Comparison of ENCODE assay signal across 8 cellular contexts in genomic region chr19:49473868-49474544, GRCh38. TPM values are rescaled to one million over a fixed set of nuclear protein-coding genes. Genes with fewer than 3 reads are reported as not detected.
DNase-seq lines count a peak whose midpoint lies in the region; ATAC-seq and TF ChIP-seq lines count a peak whose summit lies in the region.

TSS of gene FLT3LG (plus strand) at chr19:49474215. CDS start at chr19:49474640, 425 bp downstream.

- H3K36me3 ChIP-seq in IMR-90 (ENCODE audit: control insufficient read depth, insufficient read depth, low read length) (peaks cover 1% of the 10 kb centered on the region; the same call in 1 of the 2 replicates), SJSA1 (peaks cover 7% of the 10 kb centered on the region), thyroid gland (no peaks in the 10 kb centered on the region)

- H3K4ac ChIP-seq in IMR-90 (ENCODE audit: low read depth, low read length), result peak within 1 kb of the TSS; percentile 96

- H3K9ac ChIP-seq in IMR-90 (ENCODE audit: low read depth, low read length), result peak within 1 kb of the TSS; percentile 82

- H3K4me3 Mint-ChIP-seq in CD14-positive monocyte, result peak within 1 kb of the TSS; percentile 86 to 91
- H3K4me3 Mint-ChIP-seq in osteocyte (ENCODE audit: unreplicated experiment), result peak within 1 kb of the TSS; percentile 80

- intact Hi-C loops in CD14-positive monocyte (cut with micrococcal nuclease), result loop anchor here in 1 of 2 donors (5.0 kb wide), 1 partner anchor 203 kb away; the partner anchor contains the start of gene PRMT1
- intact Hi-C loops in IMR-90 (cut with micrococcal nuclease), result loop anchor here (1.0 kb wide), 2 partner anchors 73 to 96 kb away; no protein-coding TSS in a partner anchor
- intact Hi-C loops in thyroid gland (cut with DNase I), result no loop called here

- H3K18ac ChIP-seq in IMR-90 (ENCODE audit: low read depth, low read length), result peak within 1 kb of the TSS; percentile 65; the same call in 1 of the 2 replicates

- H3K4me3 ChIP-seq in IMR-90 (ENCODE audit: insufficient read depth, low read depth, low read length) (peak within 1 kb of the TSS; percentile 59), SJSA1 (peak within 1 kb of the TSS; percentile 53), thyroid gland (replicated peaks in 1 of 3) (peak within 1 kb of the TSS in 2 of 3 donors; percentile 62 to 86)

- peak within 1 kb of the TSS; percentile 99 for H2AK5ac ChIP-seq in IMR-90 (ENCODE audit: low read depth, low read length)

- peaks cover 12% of the 10 kb centered on the region; the same call in 1 of the 2 replicates for H3K9me1 ChIP-seq in IMR-90 (ENCODE audit: insufficient read depth, low read length)

- peak within 1 kb of the TSS; percentile 81 for H4K91ac ChIP-seq in IMR-90 (ENCODE audit: insufficient read depth, low read depth, low read length)

- H3K27ac Mint-ChIP-seq in CD14-positive monocyte (peak within 1 kb of the TSS; percentile 33 to 92 (median 88)), osteocyte (ENCODE audit: unreplicated experiment) (peak within 1 kb of the TSS; percentile 86)

- peak within 1 kb of the TSS; percentile 40 for H3K56ac ChIP-seq in IMR-90 (ENCODE audit: extremely low read depth, insufficient read depth, low read length)

- H2BK15ac ChIP-seq in IMR-90 (ENCODE audit: low read depth, low read length), result peak within 1 kb of the TSS; percentile 58; the same call in 1 of the 3 replicates

- H3K4me1 Mint-ChIP-seq in CD14-positive monocyte (peaks cover 45% of the 10 kb centered on the region), osteocyte (ENCODE audit: unreplicated experiment) (peaks cover 24% of the 10 kb centered on the region)

- POLR2A ChIA-PET in IMR-90 (lab: Charles Lee; ENCODE audit: unreplicated experiment), result interaction anchor here (0.6 kb wide), 1 partner anchor 8 kb away, joined by 3 read pairs; no protein-coding TSS in a partner anchor

- no peaks in the 10 kb centered on the region for H4K20me1 ChIP-seq in IMR-90 (ENCODE audit: insufficient read depth, low read length)

- WGBS in IMR-90 (ENCODE audit: extremely low coverage in 2 of 2, insufficient read length in 1 of 2), 2 experiments, result 13% methylated on average over 15 of the region's 33 CpGs; no CpG with 5 or more reads in 1 of the 2 experiments
- 2 to 3% methylated on average over 11 to 20 of the region's 33 CpGs for WGBS in thyroid gland, 2 donors

- TF ChIP-seq RAD21 in IMR-90 (IDR thresholded peaks at IDR 0.05; ENCODE audit: low read length), result peak; percentile 69

- TF ChIP-seq CTCF in CD14-positive monocyte (IDR thresholded peaks at IDR 0.05), result peak; percentile 93
- peak; percentile 97 for TF ChIP-seq CTCF in IMR-90 (conservative IDR thresholded peaks at IDR 0.05; ENCODE audit: low read depth, low read length)
- peak; percentile 99 for TF ChIP-seq CTCF in osteocyte (IDR thresholded peaks at IDR 0.05)
- TF ChIP-seq CTCF in thyroid gland (IDR thresholded peaks at IDR 0.05), result peak; percentile 74 to 99 (median 96)

- peak within 1 kb of the TSS; percentile 70 for H2BK120ac ChIP-seq in IMR-90 (ENCODE audit: low read depth, low read length)

- H3K36me3 Mint-ChIP-seq in CD14-positive monocyte (peaks cover 8 to 9% of the 10 kb centered on the region in 2 donors), osteocyte (ENCODE audit: unreplicated experiment) (peaks cover 5% of the 10 kb centered on the region)

- H3K79me1 ChIP-seq in IMR-90 (ENCODE audit: low read depth in 1 of 2, low read length in 2 of 2), result peaks cover 0 to 8% of the 10 kb centered on the region in 2 experiments; a peak in 2 of 4 replicates

- peak; percentile 82 for DNase-seq in CD14-positive monocyte (ENCODE audit: low spot score)
- peak; percentile 69 for DNase-seq in IMR-90
- DNase-seq in SJSA1 (ENCODE audit: low read depth in 1 of 2, low spot score in 2 of 2), result peak; percentile 79 to 81
- DNase-seq in activated naive CD4-positive, alpha-beta T cell (lab: John Stamatoyannopoulos, UW), result peak; percentile 81 to 89 (median 85)
- peak; percentile 58 for DNase-seq in globus pallidus (ENCODE audit: low spot score)
- DNase-seq in osteocyte (ENCODE audit: extremely low spot score, unreplicated experiment), result peak; percentile 92
- DNase-seq in thyroid gland, result peak; percentile 68 to 71

- peaks cover 2 to 13% (median 6%) of the 10 kb centered on the region in 3 donors for H3K27me3 Mint-ChIP-seq in CD14-positive monocyte (ENCODE audit: low read depth in 3 of 3)
- no peaks in the 10 kb centered on the region for H3K27me3 Mint-ChIP-seq in osteocyte (ENCODE audit: unreplicated experiment)

- in situ Hi-C loops in IMR-90 (cut with MboI; ENCODE audit: low sequenced_read_pairs), result no loop called here

- peak within 1 kb of the TSS; percentile 92 for H3K14ac ChIP-seq in IMR-90 (replicated peaks; ENCODE audit: low read depth, low read length)

- H2AK9ac ChIP-seq in IMR-90 (replicated peaks; ENCODE audit: low read depth, low read length, poor library complexity), result peak within 1 kb of the TSS; percentile 96

- peak; percentile 72 for ATAC-seq in GM19324 (IDR thresholded peaks at IDR 0.05; ENCODE audit: low FRiP score, unreplicated experiment)
- ATAC-seq in IMR-90 (ENCODE audit: low read depth), result peak; percentile 85

- peak within 1 kb of the TSS; percentile 85 to 96 for H4K8ac ChIP-seq in IMR-90 (ENCODE audit: low read depth in 2 of 2, low read length in 2 of 2)

- peak within 1 kb of the TSS; percentile 96 for H2AFZ ChIP-seq in IMR-90 (replicated peaks; ENCODE audit: low read length, poor library complexity)

- no TSS peak for BruUV-seq in IMR-90 (replicated peaks; lab: Mats Ljungman, UMichigan)

- TF ChIP-seq POLR2A in IMR-90 (IDR thresholded peaks at IDR 0.05; ENCODE audit: low read depth, low read length), result no peak
- TF ChIP-seq POLR2A in thyroid gland (IDR thresholded peaks at IDR 0.05), result peak in 1 of 2 donors; percentile 25

- H3K9me3 Mint-ChIP-seq in CD14-positive monocyte (peaks cover 0 to 2% (median 0%) of the 10 kb centered on the region in 7 donors), osteocyte (ENCODE audit: unreplicated experiment) (no peaks in the 10 kb centered on the region)

- dilution Hi-C loops in IMR-90 (cut with HindIII; ENCODE audit: low sequenced_read_pairs, unreplicated experiment), result no loop called here

- H3K23ac ChIP-seq in IMR-90 (ENCODE audit: low read depth, low read length), result peak within 1 kb of the TSS; percentile 73

- peak within 1 kb of the TSS; percentile 78 for H4K5ac ChIP-seq in IMR-90 (ENCODE audit: low read depth, low read length)

- peaks cover 11% of the 10 kb centered on the region; the same call in 1 of the 2 replicates for H3K4me1 ChIP-seq in IMR-90 (ENCODE audit: control insufficient read depth, insufficient read depth, low read length)
- H3K4me1 ChIP-seq in SJSA1 (replicated peaks), result peaks cover 4% of the 10 kb centered on the region
- H3K4me1 ChIP-seq in thyroid gland, result peaks cover 4 to 5% of the 10 kb centered on the region in 2 donors

- peak within 1 kb of the TSS; percentile 93 for H3K4me2 ChIP-seq in IMR-90 (ENCODE audit: low read depth, low read length)

- 0 out of 2 replicates have a peak within 1 kb of the TSS, but pooled peaks have one; percentile 48 for H2BK20ac ChIP-seq in IMR-90 (ENCODE audit: low read depth, low read length)

- H3K27ac ChIP-seq in IMR-90 (ENCODE audit: insufficient read depth, low read length), result peak within 1 kb of the TSS; percentile 49
- H3K27ac ChIP-seq in SJSA1, result peak within 1 kb of the TSS; percentile 41; the same call in 1 of the 2 replicates
- H3K27ac ChIP-seq in thyroid gland, result peak within 1 kb of the TSS; percentile 69 to 90 (median 73)

- H2BK5ac ChIP-seq in IMR-90 (ENCODE audit: low read depth, low read length, poor library complexity, severe bottlenecking), result peak within 1 kb of the TSS; percentile 5

- H3K27me3 ChIP-seq in IMR-90 (ENCODE audit: control insufficient read depth, insufficient read depth, low read length) (no peaks in the 10 kb centered on the region), SJSA1 (replicated peaks) (no peaks in the 10 kb centered on the region), thyroid gland (no peaks in the 10 kb centered on the region)

- CTCF ChIA-PET in IMR-90 (lab: Yijun Ruan, JAX), result interaction anchor here (0.6 to 1.3 kb wide), 5 partner anchors 15 to 375 kb away, joined by 3 to 5 read pairs (median 4); partner anchors contain the start of gene ALDH16A1

- H3K9me3 ChIP-seq in IMR-90 (ENCODE audit: control insufficient read depth, insufficient read depth, low read length) (no peaks in the 10 kb centered on the region), SJSA1 (replicated peaks) (no peaks in the 10 kb centered on the region), thyroid gland (no peaks in the 10 kb centered on the region)

TF ChIP-seq in IMR-90, 13 proteins besides CTCF, POLR2A, EP300 and RAD21 (continues in another document):
- TF ChIP-seq USF2 (IDR thresholded peaks at IDR 0.05; ENCODE audit: low read depth, low read length) (no peak), MAFK (IDR thresholded peaks at IDR 0.05; ENCODE audit: low read depth, low read length) (no peak), NFE2L2 (IDR thresholded peaks at IDR 0.05; ENCODE audit: low read depth, low read length) (no peak), SMC3 (IDR thresholded peaks at IDR 0.05; ENCODE audit: low read depth, low read length) (peak; percentile 74), RFX5 (IDR thresholded peaks at IDR 0.05; ENCODE audit: low read depth, low read length) (0 out of 2 replicates have a peak, but pooled peaks have one; percentile 5), CEBPB (IDR thresholded peaks at IDR 0.05; ENCODE audit: low read depth, low read length) (no peak), MXI1 (IDR thresholded peaks at IDR 0.05; ENCODE audit: borderline replicate concordance, low read depth, low read length) (peak; percentile 72), BHLHE40 (IDR thresholded peaks at IDR 0.05; ENCODE audit: low read depth, low read length) (peak; percentile 13; the same call in 1 of the 2 replicates), RCOR1 (IDR thresholded peaks at IDR 0.05; ENCODE audit: insufficient replicate concordance, low read length) (no peak), FOS (IDR thresholded peaks at IDR 0.05; ENCODE audit: low read depth, low read length) (no peak), CHD1 (IDR thresholded peaks at IDR 0.05; ENCODE audit: low read depth, low read length) (no peak)

RNA-seq across cellular contexts. Expression of gene FLT3LG, which starts in this region (rescaled TPM):
- polyA plus RNA-seq in CD14-positive monocyte, result 1 to 10 TPM; 5.0 to 6.9 TPM
- total RNA-seq in IMR-90 (2012; rRNA removed), result 0.56 and 0.90 TPM in 2 replicates
- 8.3 and 10.2 TPM in 2 replicates for polyA plus RNA-seq in IMR-90 (2012; rRNA removed)
- 10.8 and 12.0 TPM in 2 replicates for polyA plus RNA-seq in IMR-90 (2012; cell fraction: cytosol; rRNA removed)
- polyA plus RNA-seq in IMR-90 (2012; cell fraction: nucleus; rRNA removed; ENCODE audit: low replicate concordance), result 11.4 and 22.4 TPM in 2 replicates
- total RNA-seq in SJSA1 (2014; rRNA removed; shearing (Covaris generic)), result 0.95 TPM in 1 of 2 replicates, not detected in the other
- total RNA-seq in osteocyte, result 10.8 and 11.3 TPM in 2 replicates
- total RNA-seq in thyroid gland, result 1 to 10 TPM; 2.8 to 7.3 (median 6.3) TPM

Comparison
In these comparisons a context has a peak if more than half of its experiments do, and no peak if none do; other contexts are left out.
1. Peak in every context shown above with its lines: DNase-seq, ATAC-seq, H3K4me3 ChIP-seq and H3K27ac ChIP-seq.
2. Peak in DNase-seq, H3K4me3 ChIP-seq and H3K27ac ChIP-seq in SJSA1; RNA of the gene not detected or under 1 TPM.